8 cellular contexts compared by ENCODE assay signal in the genomic region with DNA sequence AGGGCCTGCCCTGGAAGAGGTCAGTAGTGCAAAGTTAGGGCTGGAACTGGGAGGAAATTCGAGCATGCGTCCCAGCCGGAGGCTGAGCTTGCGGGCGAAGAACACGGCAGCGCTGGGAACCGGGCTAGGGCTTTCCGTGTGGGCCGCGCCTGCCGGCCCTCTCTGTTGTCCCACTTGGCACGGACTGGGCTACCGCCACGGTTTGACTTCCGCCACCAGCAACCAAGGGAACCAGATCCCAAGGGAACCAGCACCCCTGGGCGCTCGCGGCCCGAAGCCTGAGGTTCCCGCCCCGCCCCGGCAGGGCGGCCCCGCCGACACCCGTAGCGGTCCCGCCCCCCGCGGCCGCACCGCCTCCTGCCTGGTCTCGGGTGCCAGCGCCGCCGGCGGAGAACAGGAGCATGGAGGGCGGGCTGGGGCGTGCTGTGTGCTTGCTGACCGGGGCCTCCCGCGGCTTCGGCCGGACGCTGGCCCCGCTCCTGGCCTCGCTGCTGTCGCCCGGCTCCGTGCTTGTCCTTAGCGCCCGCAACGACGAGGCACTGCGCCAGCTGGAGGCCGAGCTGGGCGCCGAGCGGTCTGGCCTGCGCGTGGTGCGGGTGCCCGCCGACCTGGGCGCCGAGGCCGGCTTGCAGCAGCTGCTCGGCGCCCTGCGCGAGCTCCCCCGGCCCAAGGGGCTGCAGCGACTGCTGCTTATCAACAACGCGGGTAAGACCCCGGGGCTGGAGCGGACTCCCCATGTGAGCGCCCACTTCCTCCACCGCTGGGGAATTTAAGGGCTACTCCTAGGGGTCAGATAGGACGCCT. TPM values are rescaled to one million over a fixed set of nuclear protein-coding genes. Genes with fewer than 3 reads are reported as not detected.
A peak's percentile ranks its signal among the peaks of the same experiment; 100 is the strongest.
DNase-seq lines count a peak whose midpoint lies in the region; ATAC-seq and TF ChIP-seq lines count a peak whose summit lies in the region.

TSS of gene SPR (plus strand) at position 377 of the 804 bp plus-strand sequence. CDS start at position 402, 25 bp downstream.

- intact Hi-C loops in lower leg skin (cut with DNase I; ENCODE audit: low total_unique reads): no loop called here

- no peak for TF ChIP-seq POLR2A in lower leg skin (IDR thresholded peaks at IDR 0.05)

- ATAC-seq in GM18873 (IDR thresholded peaks at IDR 0.05; ENCODE audit: low FRiP score, unreplicated experiment): peak; percentile 63
- ATAC-seq in HG03097 (IDR thresholded peaks at IDR 0.05; ENCODE audit: low FRiP score, unreplicated experiment): peak; percentile 94

- H3K4me3 ChIP-seq in AG09309 (ENCODE audit: control insufficient read depth, low read depth, low read length): peak within 1 kb of the TSS; percentile 62
- peak within 1 kb of the TSS; percentile 59 for H3K4me3 ChIP-seq in lower leg skin (ENCODE audit: low read depth, poor library complexity, severe bottlenecking)

- no peak for DNase-seq in AG09309 (ENCODE audit: low read depth)
- peak; percentile 58 for DNase-seq in NCI-H345 treated with DMSO at 0.1 percent for 48 hours (lab: John Stamatoyannopoulos, UW; ENCODE audit: unreplicated experiment)
- peak; percentile 38 to 42 for DNase-seq in activated CD4-positive, alpha-beta T cell treated with anti-CD3 and anti-CD28 coated beads, Interleukin-2, amount 50 U/mL, for 4 hours
- DNase-seq in ecto neural progenitor cell (ENCODE audit: low spot score): peak; percentile 78
- DNase-seq in lower leg skin (ENCODE audit: low spot score in 2 of 2): peak; percentile 41 to 95
- DNase-seq in stimulated activated CD4-positive, alpha-beta T cell treated with anti-CD3 and anti-CD28 coated beads, Interleukin-4, amount 100 ng/mL, for 4 hours: peak; percentile 48 to 74

- TF ChIP-seq CTCF in AG09309 (IDR thresholded peaks at IDR 0.05; ENCODE audit: control insufficient read depth, insufficient read depth, low read depth, low read length, missing control alignments): no peak
- no peak for TF ChIP-seq CTCF in lower leg skin (IDR thresholded peaks at IDR 0.05)

- WGBS in lower leg skin, 2 donors: 0 to 3% methylated on average over 6 to 52 of the region's 81 CpGs

RNA-seq across cellular contexts. Expression of gene SPR, which starts in this region (rescaled TPM):
- 10 to 100 TPM in 3 of 4 donors, 1 to 10 TPM in 1; 8.0 to 20.3 (median 15.0) TPM for total RNA-seq in lower leg skin
